Comparison of ENCODE assay signal across 1 cellular context in the genomic region with DNA sequence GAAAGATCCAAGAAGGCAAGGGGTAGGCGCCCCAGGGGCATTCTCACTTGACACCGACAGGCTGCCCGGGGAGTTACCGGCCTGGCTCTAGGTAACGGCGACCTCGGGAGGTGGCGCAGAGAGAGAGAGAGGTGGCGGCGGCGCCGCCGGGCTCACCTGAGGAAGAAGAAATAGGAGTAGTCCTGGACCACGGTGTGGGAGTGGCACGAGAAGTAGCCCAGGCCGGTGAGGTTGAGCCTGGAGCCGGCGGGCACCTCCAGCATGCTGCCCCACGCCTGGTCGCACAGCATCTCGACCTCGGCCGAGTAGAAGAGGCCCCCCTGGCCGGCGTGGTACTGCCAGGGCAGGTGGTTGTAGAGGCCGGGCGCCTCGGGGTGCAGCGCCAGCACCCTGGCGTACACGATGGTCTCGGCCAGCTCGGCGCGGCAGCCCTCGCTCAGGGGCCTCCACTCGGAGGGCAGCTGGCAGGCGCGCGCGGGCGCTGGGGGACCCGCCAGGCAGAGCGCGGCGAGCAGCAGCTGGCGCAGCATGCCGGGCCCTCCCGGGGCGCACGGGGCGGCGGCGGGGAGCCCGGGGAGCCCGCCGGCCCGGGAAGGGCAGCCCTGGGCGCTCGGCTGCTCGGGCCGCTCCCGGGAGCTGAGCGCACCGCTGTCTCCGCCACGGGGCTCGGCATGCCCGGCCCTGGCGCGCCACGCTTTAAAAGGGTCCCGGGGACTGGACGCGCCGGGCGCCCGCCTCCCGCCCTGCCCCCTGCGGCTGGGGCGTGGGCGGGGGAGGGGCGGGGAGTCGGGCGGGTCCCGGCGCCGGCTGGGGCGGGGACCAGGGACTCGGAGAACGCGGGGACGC.
TF ChIP-seq lines count a peak whose summit lies in the region.

A gene (minus strand): TSS at position 673 of the 846 bp plus-strand sequence. CDS start 143 bp downstream, at position 530.

TF ChIP-seq in GM23338, 12 proteins besides CTCF, POLR2A, EP300 and RAD21 (continued from another document):
- TF ChIP-seq, protein P1, sequence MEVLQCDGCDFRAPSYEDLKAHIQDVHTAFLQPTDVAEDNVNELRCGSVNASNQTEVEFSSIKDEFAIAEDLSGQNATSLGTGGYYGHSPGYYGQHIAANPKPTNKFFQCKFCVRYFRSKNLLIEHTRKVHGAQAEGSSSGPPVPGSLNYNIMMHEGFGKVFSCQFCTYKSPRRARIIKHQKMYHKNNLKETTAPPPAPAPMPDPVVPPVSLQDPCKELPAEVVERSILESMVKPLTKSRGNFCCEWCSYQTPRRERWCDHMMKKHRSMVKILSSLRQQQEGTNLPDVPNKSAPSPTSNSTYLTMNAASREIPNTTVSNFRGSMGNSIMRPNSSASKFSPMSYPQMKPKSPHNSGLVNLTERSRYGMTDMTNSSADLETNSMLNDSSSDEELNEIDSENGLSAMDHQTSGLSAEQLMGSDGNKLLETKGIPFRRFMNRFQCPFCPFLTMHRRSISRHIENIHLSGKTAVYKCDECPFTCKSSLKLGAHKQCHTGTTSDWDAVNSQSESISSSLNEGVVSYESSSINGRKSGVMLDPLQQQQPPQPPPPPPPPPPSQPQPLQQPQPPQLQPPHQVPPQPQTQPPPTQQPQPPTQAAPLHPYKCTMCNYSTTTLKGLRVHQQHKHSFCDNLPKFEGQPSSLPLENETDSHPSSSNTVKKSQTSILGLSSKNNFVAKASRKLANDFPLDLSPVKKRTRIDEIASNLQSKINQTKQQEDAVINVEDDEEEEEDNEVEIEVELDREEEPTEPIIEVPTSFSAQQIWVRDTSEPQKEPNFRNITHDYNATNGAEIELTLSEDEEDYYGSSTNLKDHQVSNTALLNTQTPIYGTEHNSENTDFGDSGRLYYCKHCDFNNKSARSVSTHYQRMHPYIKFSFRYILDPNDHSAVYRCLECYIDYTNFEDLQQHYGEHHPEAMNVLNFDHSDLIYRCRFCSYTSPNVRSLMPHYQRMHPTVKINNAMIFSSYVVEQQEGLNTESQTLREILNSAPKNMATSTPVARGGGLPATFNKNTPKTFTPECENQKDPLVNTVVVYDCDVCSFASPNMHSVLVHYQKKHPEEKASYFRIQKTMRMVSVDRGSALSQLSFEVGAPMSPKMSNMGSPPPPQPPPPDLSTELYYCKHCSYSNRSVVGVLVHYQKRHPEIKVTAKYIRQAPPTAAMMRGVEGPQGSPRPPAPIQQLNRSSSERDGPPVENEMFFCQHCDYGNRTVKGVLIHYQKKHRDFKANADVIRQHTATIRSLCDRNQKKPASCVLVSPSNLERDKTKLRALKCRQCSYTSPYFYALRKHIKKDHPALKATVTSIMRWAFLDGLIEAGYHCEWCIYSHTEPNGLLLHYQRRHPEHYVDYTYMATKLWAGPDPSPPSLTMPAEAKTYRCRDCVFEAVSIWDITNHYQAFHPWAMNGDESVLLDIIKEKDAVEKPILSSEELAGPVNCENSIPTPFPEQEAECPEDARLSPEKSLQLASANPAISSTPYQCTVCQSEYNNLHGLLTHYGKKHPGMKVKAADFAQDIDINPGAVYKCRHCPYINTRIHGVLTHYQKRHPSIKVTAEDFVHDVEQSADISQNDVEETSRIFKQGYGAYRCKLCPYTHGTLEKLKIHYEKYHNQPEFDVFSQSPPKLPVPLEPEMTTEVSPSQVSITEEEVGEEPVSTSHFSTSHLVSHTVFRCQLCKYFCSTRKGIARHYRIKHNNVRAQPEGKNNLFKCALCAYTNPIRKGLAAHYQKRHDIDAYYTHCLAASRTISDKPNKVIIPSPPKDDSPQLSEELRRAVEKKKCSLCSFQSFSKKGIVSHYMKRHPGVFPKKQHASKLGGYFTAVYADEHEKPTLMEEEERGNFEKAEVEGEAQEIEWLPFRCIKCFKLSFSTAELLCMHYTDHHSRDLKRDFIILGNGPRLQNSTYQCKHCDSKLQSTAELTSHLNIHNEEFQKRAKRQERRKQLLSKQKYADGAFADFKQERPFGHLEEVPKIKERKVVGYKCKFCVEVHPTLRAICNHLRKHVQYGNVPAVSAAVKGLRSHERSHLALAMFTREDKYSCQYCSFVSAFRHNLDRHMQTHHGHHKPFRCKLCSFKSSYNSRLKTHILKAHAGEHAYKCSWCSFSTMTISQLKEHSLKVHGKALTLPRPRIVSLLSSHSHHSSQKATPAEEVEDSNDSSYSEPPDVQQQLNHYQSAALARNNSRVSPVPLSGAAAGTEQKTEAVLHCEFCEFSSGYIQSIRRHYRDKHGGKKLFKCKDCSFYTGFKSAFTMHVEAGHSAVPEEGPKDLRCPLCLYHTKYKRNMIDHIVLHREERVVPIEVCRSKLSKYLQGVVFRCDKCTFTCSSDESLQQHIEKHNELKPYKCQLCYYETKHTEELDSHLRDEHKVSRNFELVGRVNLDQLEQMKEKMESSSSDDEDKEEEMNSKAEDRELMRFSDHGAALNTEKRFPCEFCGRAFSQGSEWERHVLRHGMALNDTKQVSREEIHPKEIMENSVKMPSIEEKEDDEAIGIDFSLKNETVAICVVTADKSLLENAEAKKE (CRISPR knock-in tag; IDR thresholded peaks at IDR 0.05): no peak
- TF ChIP-seq JUNB (IDR thresholded peaks at IDR 0.05; ENCODE audit: unreplicated experiment) (no peak), ZNF114 (CRISPR knock-in tag; IDR thresholded peaks at IDR 0.05) (no peak), EZH2 (IDR thresholded peaks at IDR 0.05; ENCODE audit: low read depth, unreplicated experiment) (no peak)
- TF ChIP-seq, protein P2, sequence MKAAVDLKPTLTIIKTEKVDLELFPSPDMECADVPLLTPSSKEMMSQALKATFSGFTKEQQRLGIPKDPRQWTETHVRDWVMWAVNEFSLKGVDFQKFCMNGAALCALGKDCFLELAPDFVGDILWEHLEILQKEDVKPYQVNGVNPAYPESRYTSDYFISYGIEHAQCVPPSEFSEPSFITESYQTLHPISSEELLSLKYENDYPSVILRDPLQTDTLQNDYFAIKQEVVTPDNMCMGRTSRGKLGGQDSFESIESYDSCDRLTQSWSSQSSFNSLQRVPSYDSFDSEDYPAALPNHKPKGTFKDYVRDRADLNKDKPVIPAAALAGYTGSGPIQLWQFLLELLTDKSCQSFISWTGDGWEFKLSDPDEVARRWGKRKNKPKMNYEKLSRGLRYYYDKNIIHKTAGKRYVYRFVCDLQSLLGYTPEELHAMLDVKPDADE (IDR thresholded peaks at IDR 0.05): no peak
